Comparison of ENCODE assay signal across 8 cellular contexts in genomic region chr16:70685938-70686375, GRCh38. TPM values are rescaled to one million over a fixed set of nuclear protein-coding genes. Genes with fewer than 3 reads are reported as not detected.
DNase-seq lines count a peak whose midpoint lies in the region; ATAC-seq and TF ChIP-seq lines count a peak whose summit lies in the region.

A gene with protein sequence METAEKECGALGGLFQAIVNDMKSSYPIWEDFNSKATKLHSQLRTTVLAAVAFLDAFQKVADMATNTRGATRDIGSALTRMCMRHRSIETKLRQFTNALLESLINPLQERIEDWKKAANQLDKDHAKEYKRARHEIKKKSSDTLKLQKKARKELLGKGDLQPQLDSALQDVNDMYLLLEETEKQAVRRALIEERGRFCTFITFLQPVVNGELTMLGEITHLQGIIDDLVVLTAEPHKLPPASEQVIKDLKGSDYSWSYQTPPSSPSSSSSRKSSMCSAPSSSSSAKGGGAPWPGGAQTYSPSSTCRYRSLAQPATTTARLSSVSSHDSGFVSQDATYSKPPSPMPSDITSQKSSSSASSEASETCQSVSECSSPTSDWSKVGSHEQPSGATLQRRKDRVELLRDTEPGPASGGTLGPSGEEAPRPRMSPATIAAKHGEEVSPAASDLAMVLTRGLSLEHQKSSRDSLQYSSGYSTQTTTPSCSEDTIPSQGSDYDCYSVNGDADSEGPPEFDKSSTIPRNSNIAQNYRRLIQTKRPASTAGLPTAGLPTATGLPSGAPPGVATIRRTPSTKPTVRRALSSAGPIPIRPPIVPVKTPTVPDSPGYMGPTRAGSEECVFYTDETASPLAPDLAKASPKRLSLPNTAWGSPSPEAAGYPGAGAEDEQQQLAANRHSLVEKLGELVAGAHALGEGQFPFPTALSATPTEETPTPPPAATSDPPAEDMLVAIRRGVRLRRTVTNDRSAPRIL (minus strand): TSS chr16:70686053. CDS start chr16:70685791, 262 bp downstream.

- H3K23me2 ChIP-seq in H9 (ENCODE audit: insufficient read length, low read depth, low read length, poor library complexity, severe bottlenecking), result peaks cover 7% of the 10 kb centered on the region

- H4K91ac ChIP-seq in H9 (ENCODE audit: insufficient read length, low read depth, low read length), result no peak within 1 kb of the TSS

- H3K14ac ChIP-seq in H9 (ENCODE audit: insufficient read depth, low read length), result no peak within 1 kb of the TSS; the same call in 1 of the 2 replicates

- no peak within 1 kb of the TSS for H3K27ac ChIP-seq in H9 (ENCODE audit: insufficient read length, low read depth, low read length)

- H3K27me3 ChIP-seq in BE2C (no peaks in the 10 kb centered on the region), H9 (ENCODE audit: insufficient read depth, low read length) (no peaks in the 10 kb centered on the region)

- no CpG with 5 or more reads among the region's 72 CpGs for WGBS in H9 (ENCODE audit: extremely low coverage, insufficient read length, low lambda C conversion rate)

- H2BK12ac ChIP-seq in H9 (ENCODE audit: insufficient read length, low read depth, low read length), result no peak within 1 kb of the TSS

- H3T11ph ChIP-seq in H9 (ENCODE audit: low read length), result no peak within 1 kb of the TSS

- peak within 1 kb of the TSS; percentile 68 to 84 for H3K4me3 Mint-ChIP-seq in H9

- no peak within 1 kb of the TSS for H3K4ac ChIP-seq in H9 (ENCODE audit: low read depth, low read length)

- DNase-seq in BE2C (peak; percentile 90), H9 (peak; percentile 79), NCI-H774 (lab: John Stamatoyannopoulos, UW) (peak; percentile 8), astrocyte of the spinal cord (ENCODE audit: low read depth, low spot score) (peak; percentile 91), left ventricle myocardium superior (peak; percentile 93), pons (ENCODE audit: low spot score) (peak; percentile 58), activated gamma-delta T cell treated with Interleukin-2 at 50 U/mL for 16 hours (no peak)

- H3K9me3 ChIP-seq in BE2C, result no peaks in the 10 kb centered on the region
- no peaks in the 10 kb centered on the region for H3K9me3 ChIP-seq in H9 (ENCODE audit: control insufficient read depth, low read depth, low read length)

- H3K27ac Mint-ChIP-seq in H9, result no peak within 1 kb of the TSS

- no peaks in the 10 kb centered on the region for H3K79me2 ChIP-seq in H9 (ENCODE audit: insufficient read depth, low read length)

- peaks cover 6% of the 10 kb centered on the region for H3K36me3 ChIP-seq in BE2C

- H3K9me3 Mint-ChIP-seq in H9, result no peaks in the 10 kb centered on the region

- no peak within 1 kb of the TSS for H4K8ac ChIP-seq in H9 (replicated peaks; ENCODE audit: insufficient read length, low read depth, low read length)

- no peak within 1 kb of the TSS for H2BK15ac ChIP-seq in H9 (ENCODE audit: low read depth, low read length)

- H3K27me3 Mint-ChIP-seq in H9 (ENCODE audit: low read depth), result peaks cover 2% of the 10 kb centered on the region; the same call in 1 of the 2 replicates

- no peaks in the 10 kb centered on the region for H3K79me1 ChIP-seq in H9 (ENCODE audit: insufficient read depth, low read depth, low read length, poor library complexity, severe bottlenecking)

- H3K4me3 ChIP-seq in BE2C (ENCODE audit: low read depth, low read length), result peak within 1 kb of the TSS; percentile 88
- peak within 1 kb of the TSS; percentile 79 for H3K4me3 ChIP-seq in astrocyte of the spinal cord (ENCODE audit: low read depth, low read length)

- peaks cover 32% of the 10 kb centered on the region for H3K4me1 ChIP-seq in BE2C
- peaks cover 6% of the 10 kb centered on the region; the same call in 1 of the 2 replicates for H3K4me1 ChIP-seq in H9 (ENCODE audit: insufficient read depth, low read length)

- no peak within 1 kb of the TSS for H3K23ac ChIP-seq in H9 (ENCODE audit: insufficient read length, low read depth, low read length)

- TF ChIP-seq CTCF in BE2C (IDR thresholded peaks at IDR 0.05; ENCODE audit: low read depth, low read length) (no peak), H9 (conservative IDR thresholded peaks at IDR 0.05) (0 out of 3 replicates have a peak, but pooled peaks have one; percentile 10), astrocyte of the spinal cord (IDR thresholded peaks at IDR 0.05; ENCODE audit: low read depth, low read length) (no peak)

- no peak within 1 kb of the TSS for H2AK5ac ChIP-seq in H9 (ENCODE audit: insufficient read length, low read length)

- H3K4me1 Mint-ChIP-seq in H9, result peaks cover 19 to 28% of the 10 kb centered on the region in 2 experiments

- no peak within 1 kb of the TSS for H2BK20ac ChIP-seq in H9 (ENCODE audit: low read depth, low read length, poor library complexity, severe bottlenecking)

- H2BK120ac ChIP-seq in H9 (ENCODE audit: low read depth, low read length, poor library complexity, severe bottlenecking), result no peak within 1 kb of the TSS

- no peak within 1 kb of the TSS for H2BK5ac ChIP-seq in H9 (ENCODE audit: insufficient read length, low read length)

- H4K20me1 ChIP-seq in H9 (ENCODE audit: control insufficient read depth, insufficient read depth, insufficient read length), result no peaks in the 10 kb centered on the region

- H2AFZ ChIP-seq in H9 (ENCODE audit: low read length), result no peak within 1 kb of the TSS

- H3K56ac ChIP-seq in H9 (ENCODE audit: insufficient read length, low read depth, low read length), result no peak within 1 kb of the TSS

- in situ Hi-C loops in astrocyte of the spinal cord (cut with HindIII; ENCODE audit: low sequenced_read_pairs), result no loop called here

- H3K9ac ChIP-seq in H9 (ENCODE audit: extremely low read depth, insufficient read length, low read length), result no peak within 1 kb of the TSS

- no peaks in the 10 kb centered on the region; a peak in 1 of 7 replicates for H3K36me3 Mint-ChIP-seq in H9 (ENCODE audit: insufficient read depth in 1 of 3, low read depth in 3 of 3)

- ATAC-seq in left ventricle myocardium superior, result peak; percentile 66
- ATAC-seq in HG03039 (IDR thresholded peaks at IDR 0.05; ENCODE audit: unreplicated experiment), result no peak

- no peak within 1 kb of the TSS for H4K5ac ChIP-seq in H9 (ENCODE audit: insufficient read length, low read depth, low read length)

- intact Hi-C loops in left ventricle myocardium superior (cut with micrococcal nuclease), result loop anchor here (10.0 kb wide), 2 partner anchors 49 to 89 kb away; no protein-coding TSS in a partner anchor

- peak within 1 kb of the TSS; percentile 61 for H3K4me2 ChIP-seq in H9 (ENCODE audit: insufficient read depth, insufficient read length, low read length)

- no peak within 1 kb of the TSS for H3K18ac ChIP-seq in H9 (ENCODE audit: insufficient read length, low read depth, low read length)

RNA-seq across cellular contexts. Expression of the gene that starts here (rescaled TPM):
- 211 TPM for polyA plus RNA-seq in BE2C (2012; ENCODE audit: insufficient read depth, insufficient read length, low read depth)
- 41.0 and 42.5 TPM in 2 replicates for total RNA-seq in H9 (2021)
- total RNA-seq in left ventricle myocardium superior, result 101 TPM
